ENCODE assay signal across 8 cellular contexts in genomic region chr18:46155652-46156051, GRCh38. TPM values are rescaled to one million over a fixed set of nuclear protein-coding genes. Genes with fewer than 3 reads are reported as not detected.
A peak's percentile ranks its signal among the peaks of the same experiment; 100 is the strongest.
DNase-seq lines count a peak whose midpoint lies in the region; ATAC-seq and TF ChIP-seq lines count a peak whose summit lies in the region.

No MANE protein-coding gene starts in this region.

- peak overlapping the region; percentile 86 for H3K14ac ChIP-seq in IMR-90 (replicated peaks; ENCODE audit: low read depth, low read length)

- peak overlapping the region; percentile 65; the same call in 2 of the 3 replicates for H2BK15ac ChIP-seq in IMR-90 (ENCODE audit: low read depth, low read length)

- TF ChIP-seq POLR2A in IMR-90 (IDR thresholded peaks at IDR 0.05; ENCODE audit: low read depth, low read length), result no peak

- H2AK5ac ChIP-seq in IMR-90 (ENCODE audit: low read depth, low read length), result 0 out of 2 replicates have a peak overlapping the region, but pooled peaks have one; percentile 35

- WGBS in IMR-90 (ENCODE audit: extremely low coverage in 2 of 2, insufficient read length in 1 of 2), 2 experiments, result no CpG with 5 or more reads among the region's 2 CpGs

- TF ChIP-seq CTCF in IMR-90 (conservative IDR thresholded peaks at IDR 0.05; ENCODE audit: low read depth, low read length) (no peak), left lung (IDR thresholded peaks at IDR 0.05) (no peak)

- no peaks in the 10 kb centered on the region for H3K27me3 ChIP-seq in IMR-90 (ENCODE audit: control insufficient read depth, insufficient read depth, low read length)
- no peaks in the 10 kb centered on the region for H3K27me3 ChIP-seq in left lung

- CTCF ChIA-PET in IMR-90 (lab: Yijun Ruan, JAX), result interaction anchor here (0.6 to 1.8 kb wide), 3 partner anchors 18 to 126 kb away, joined by 4 to 7 read pairs (median 5); a partner anchor contains a TSS

- H3K36me3 ChIP-seq in IMR-90 (ENCODE audit: control insufficient read depth, insufficient read depth, low read length) (no peaks in the 10 kb centered on the region), left lung (no peaks in the 10 kb centered on the region)

- peak overlapping the region; percentile 90 for H3K4ac ChIP-seq in IMR-90 (ENCODE audit: low read depth, low read length)

- H3K4me1 ChIP-seq in IMR-90 (ENCODE audit: control insufficient read depth, insufficient read depth, low read length) (peaks cover 21% of the 10 kb centered on the region), left lung (no peaks in the 10 kb centered on the region)

- H2BK20ac ChIP-seq in IMR-90 (ENCODE audit: low read depth, low read length), result peak overlapping the region; percentile 96

- in situ Hi-C loops in IMR-90 (cut with MboI; ENCODE audit: low sequenced_read_pairs), result no loop called here

- peak; percentile 78 for DNase-seq in A172 (ENCODE audit: low spot score)
- DNase-seq in IMR-90, result peak; percentile 90
- peak; percentile 11 for DNase-seq in activated T-helper 9 cell treated with anti-CD3 and anti-CD28 coated beads, Interleukin-2, amount 50 U/mL, for 16 hours (ENCODE audit: low read depth)
- DNase-seq in left lung, result no peak
- DNase-seq in NCI-H1105 treated with DMSO at 0.1 percent for 48 hours (lab: John Stamatoyannopoulos, UW), result no peak
- DNase-seq in GDM1 (lab: John Stamatoyannopoulos, UW), result no peak
- DNase-seq in NCI-H446 (lab: John Stamatoyannopoulos, UW), result no peak

- H4K5ac ChIP-seq in IMR-90 (ENCODE audit: low read depth, low read length), result peak overlapping the region; percentile 84; the same call in 1 of the 2 replicates

- dilution Hi-C loops in IMR-90 (cut with HindIII; ENCODE audit: low sequenced_read_pairs, unreplicated experiment), result no loop called here

- peak overlapping the region; percentile 87 for H3K4me2 ChIP-seq in IMR-90 (ENCODE audit: low read depth, low read length)

- H3K27ac ChIP-seq in IMR-90 (ENCODE audit: insufficient read depth, low read length) (peak overlapping the region; percentile 79; the same call in 1 of the 2 replicates), left lung (peak overlapping the region in 1 of 2 donors; percentile 1)

- no peaks in the 10 kb centered on the region for H3K79me1 ChIP-seq in IMR-90 (ENCODE audit: low read depth in 1 of 2, low read length in 2 of 2)

- POLR2A ChIA-PET in IMR-90 (lab: Charles Lee; ENCODE audit: unreplicated experiment), result interaction anchor here (0.6 kb wide), 1 partner anchor 71 kb away, joined by 3 read pairs; no protein-coding TSS in a partner anchor

- no peaks in the 10 kb centered on the region for H3K9me3 ChIP-seq in IMR-90 (ENCODE audit: control insufficient read depth, insufficient read depth, low read length)
- no peaks in the 10 kb centered on the region for H3K9me3 ChIP-seq in left lung

- H2BK5ac ChIP-seq in IMR-90 (ENCODE audit: low read depth, low read length, poor library complexity, severe bottlenecking), result peak overlapping the region; percentile 93

- H2BK120ac ChIP-seq in IMR-90 (ENCODE audit: low read depth, low read length), result peak overlapping the region; percentile 96

- no TSS peak for BruUV-seq in IMR-90 (replicated peaks; lab: Mats Ljungman, UMichigan)

- H3K23ac ChIP-seq in IMR-90 (ENCODE audit: low read depth, low read length), result peak overlapping the region; percentile 57; the same call in 1 of the 2 replicates

- H2AK9ac ChIP-seq in IMR-90 (replicated peaks; ENCODE audit: low read depth, low read length, poor library complexity), result no peak overlapping the region

- ATAC-seq in IMR-90 (ENCODE audit: low read depth), result peak; percentile 85
- ATAC-seq in left lung, result peak; percentile 58
- no peak for ATAC-seq in HG02870 (IDR thresholded peaks at IDR 0.05; ENCODE audit: unreplicated experiment)

- peaks cover 20% of the 10 kb centered on the region for H3K9me1 ChIP-seq in IMR-90 (ENCODE audit: insufficient read depth, low read length)

- H3K4me3 ChIP-seq in IMR-90 (ENCODE audit: insufficient read depth, low read depth, low read length) (no peak overlapping the region), left lung (no peak overlapping the region)

- H3K9ac ChIP-seq in IMR-90 (ENCODE audit: low read depth, low read length), result no peak overlapping the region

- peak overlapping the region; percentile 79; the same call in 1 of the 2 replicates for H4K91ac ChIP-seq in IMR-90 (ENCODE audit: insufficient read depth, low read depth, low read length)

- H3K18ac ChIP-seq in IMR-90 (ENCODE audit: low read depth, low read length), result peak overlapping the region; percentile 83

- H4K8ac ChIP-seq in IMR-90 (ENCODE audit: low read depth in 2 of 2, low read length in 2 of 2), result peak overlapping the region; percentile 27 to 81

- H2AFZ ChIP-seq in IMR-90 (replicated peaks; ENCODE audit: low read length, poor library complexity), result peak overlapping the region; percentile 84

- H4K20me1 ChIP-seq in IMR-90 (ENCODE audit: insufficient read depth, low read length), result no peaks in the 10 kb centered on the region

- intact Hi-C loops in IMR-90 (cut with micrococcal nuclease) (no loop called here), left lung (cut with DNase I) (no loop called here)

- peak overlapping the region; percentile 39; the same call in 1 of the 2 replicates for H3K56ac ChIP-seq in IMR-90 (ENCODE audit: extremely low read depth, insufficient read depth, low read length)

- no peak for TF ChIP-seq RAD21 in IMR-90 (IDR thresholded peaks at IDR 0.05; ENCODE audit: low read length)

TF ChIP-seq in IMR-90, 13 proteins besides CTCF, POLR2A, EP300 and RAD21:
- no peak for TF ChIP-seq BHLHE40 (IDR thresholded peaks at IDR 0.05; ENCODE audit: low read depth, low read length)
- TF ChIP-seq MAFK (IDR thresholded peaks at IDR 0.05; ENCODE audit: low read depth, low read length), result peak; percentile 49; the same call in 1 of the 2 replicates
- TF ChIP-seq, protein P1, sequence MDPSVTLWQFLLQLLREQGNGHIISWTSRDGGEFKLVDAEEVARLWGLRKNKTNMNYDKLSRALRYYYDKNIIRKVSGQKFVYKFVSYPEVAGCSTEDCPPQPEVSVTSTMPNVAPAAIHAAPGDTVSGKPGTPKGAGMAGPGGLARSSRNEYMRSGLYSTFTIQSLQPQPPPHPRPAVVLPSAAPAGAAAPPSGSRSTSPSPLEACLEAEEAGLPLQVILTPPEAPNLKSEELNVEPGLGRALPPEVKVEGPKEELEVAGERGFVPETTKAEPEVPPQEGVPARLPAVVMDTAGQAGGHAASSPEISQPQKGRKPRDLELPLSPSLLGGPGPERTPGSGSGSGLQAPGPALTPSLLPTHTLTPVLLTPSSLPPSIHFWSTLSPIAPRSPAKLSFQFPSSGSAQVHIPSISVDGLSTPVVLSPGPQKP (IDR thresholded peaks at IDR 0.05; ENCODE audit: borderline replicate concordance, low read depth, low read length), result no peak
- no peak for TF ChIP-seq NFE2L2 (IDR thresholded peaks at IDR 0.05; ENCODE audit: low read depth, low read length)
- TF ChIP-seq RCOR1 (IDR thresholded peaks at IDR 0.05; ENCODE audit: insufficient replicate concordance, low read length), result peak; percentile 28
- TF ChIP-seq USF2 (IDR thresholded peaks at IDR 0.05; ENCODE audit: low read depth, low read length), result no peak
- TF ChIP-seq MXI1 (IDR thresholded peaks at IDR 0.05; ENCODE audit: borderline replicate concordance, low read depth, low read length), result no peak
- peak; percentile 65; the same call in 1 of the 2 replicates for TF ChIP-seq FOS (IDR thresholded peaks at IDR 0.05; ENCODE audit: low read depth, low read length)
- no peak for TF ChIP-seq RFX5 (IDR thresholded peaks at IDR 0.05; ENCODE audit: low read depth, low read length)
- no peak for TF ChIP-seq SMC3 (IDR thresholded peaks at IDR 0.05; ENCODE audit: low read depth, low read length)
- TF ChIP-seq MAZ (IDR thresholded peaks at IDR 0.05; ENCODE audit: borderline replicate concordance, low read depth, low read length), result no peak
- no peak for TF ChIP-seq CHD1 (IDR thresholded peaks at IDR 0.05; ENCODE audit: low read depth, low read length)
- TF ChIP-seq CEBPB (IDR thresholded peaks at IDR 0.05; ENCODE audit: low read depth, low read length), result peak; percentile 74
TF ChIP-seq in IMR-90: peak in this region for 4.

RNA-seq across cellular contexts. Expression of gene HAUS1, which starts 51.5 kb away (rescaled TPM):
- 45.4 and 50.3 TPM in 2 replicates for total RNA-seq in A172 (2014; rRNA removed; shearing (Covaris generic))
- total RNA-seq in IMR-90 (2012; rRNA removed) (25.3 and 32.2 TPM in 2 replicates), left lung (10 to 100 TPM; 19.0 to 26.5 TPM)
- 33.4 and 55.0 TPM in 2 replicates for polyA plus RNA-seq in IMR-90 (2012; rRNA removed)
- polyA plus RNA-seq in IMR-90 (2012; cell fraction: cytosol; rRNA removed), result 3.9 and 5.2 TPM in 2 replicates
- polyA plus RNA-seq in IMR-90 (2012; cell fraction: nucleus; rRNA removed; ENCODE audit: low replicate concordance), result 0.58 and 6.2 TPM in 2 replicates

RNA-seq across cellular contexts. Expression of gene ATP5F1A, which starts 57.6 kb away (rescaled TPM):
- 463 and 550 TPM in 2 replicates for total RNA-seq in A172 (2014; rRNA removed; shearing (Covaris generic))
- 1,085 and 1,283 TPM in 2 replicates for total RNA-seq in IMR-90 (2012; rRNA removed)
- polyA plus RNA-seq in IMR-90 (2012; rRNA removed), result 515 and 543 TPM in 2 replicates
- polyA plus RNA-seq in IMR-90 (2012; cell fraction: cytosol; rRNA removed), result 309 and 561 TPM in 2 replicates
- polyA plus RNA-seq in IMR-90 (2012; cell fraction: nucleus; rRNA removed; ENCODE audit: low replicate concordance), result 157 and 333 TPM in 2 replicates
- total RNA-seq in left lung, result 100 to 1,000 TPM; 310 to 340 TPM

Comparison
In these comparisons a context has a peak if more than half of its experiments do, and no peak if none do; other contexts are left out.
1. DNase-seq: peak in A172 (single experiment), IMR-90 (single experiment) and activated T-helper 9 cell treated with anti-CD3 and anti-CD28 coated beads, Interleukin-2, amount 50 U/mL, for 16 hours (single experiment); none in left lung (0 of 2), NCI-H1105 treated with DMSO at 0.1 percent for 48 hours (single experiment), GDM1 (single experiment) and NCI-H446 (0 of 2).